8 cellular contexts compared by ENCODE assay signal in the genomic region with DNA sequence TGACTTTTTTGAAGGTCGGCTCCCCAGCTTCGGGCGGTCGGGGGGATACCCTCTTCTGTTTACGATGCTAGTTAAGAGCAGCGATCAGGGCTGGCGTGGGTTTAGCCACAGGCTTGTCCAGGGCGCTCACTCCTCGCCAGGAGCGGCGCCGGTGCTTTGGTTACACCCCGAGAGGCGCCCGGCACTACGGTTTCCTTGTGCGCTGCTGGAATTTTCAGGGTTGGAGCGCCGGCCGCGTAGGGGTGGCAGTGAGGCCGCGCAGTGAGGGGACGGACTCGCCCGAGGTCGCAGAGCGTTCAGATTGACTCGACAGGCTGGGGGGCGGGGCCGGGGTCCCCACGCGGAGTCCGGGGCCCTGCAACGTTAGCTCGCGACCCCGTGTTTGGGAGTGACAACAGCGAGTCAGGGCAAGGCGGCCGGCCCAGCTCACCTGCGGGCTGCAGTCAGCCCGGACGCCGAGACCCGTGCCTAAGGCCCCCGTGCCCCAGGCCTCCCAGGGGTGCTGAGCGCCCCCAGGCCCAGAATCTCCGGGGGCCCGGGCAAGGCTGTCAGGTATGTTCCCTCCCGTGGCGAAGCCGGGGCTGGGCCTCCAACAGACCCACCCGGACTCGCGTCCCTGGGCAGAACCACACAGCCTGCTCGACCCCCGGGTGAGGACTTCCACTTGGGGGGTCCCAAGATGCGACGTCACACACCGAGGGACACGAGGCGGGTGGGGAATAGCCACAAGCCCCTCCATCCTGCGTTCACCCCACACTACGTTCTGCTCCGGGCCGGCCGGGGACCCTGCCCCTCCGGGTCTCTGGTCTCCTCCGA. TPM values are rescaled to one million over a fixed set of nuclear protein-coding genes. Genes with fewer than 3 reads are reported as not detected.
A peak's percentile ranks its signal among the peaks of the same experiment; 100 is the strongest.
DNase-seq lines count a peak whose midpoint lies in the region; ATAC-seq and TF ChIP-seq lines count a peak whose summit lies in the region.

No MANE protein-coding gene starts in this region.

- H3K27ac Mint-ChIP-seq in stimulated activated naive CD8-positive, alpha-beta T cell treated with anti-CD3 and anti-CD28 coated beads, Interleukin-15, Interleukin-2, amounts not matched to agents 100 ng/mL and 50 ng/mL, for 24 hours: peak overlapping the region; percentile 88

- DNase-seq in GM06990 (ENCODE audit: extremely low read depth, insufficient read length) (peak; percentile 73), MG63 (peak; percentile 82), lung (ENCODE audit: low spot score) (peak; percentile 60)
- peak; percentile 64 for DNase-seq in activated CD4-positive, alpha-beta T cell treated with anti-CD3 and anti-CD28 coated beads for 48 hours
- peak in 1 of 3 donors; percentile 19 for DNase-seq in effector memory CD4-positive, alpha-beta T cell

- peak overlapping the region; percentile 85 for H3K4me3 Mint-ChIP-seq in stimulated activated naive CD8-positive, alpha-beta T cell treated with anti-CD3 and anti-CD28 coated beads, Interleukin-15, Interleukin-2, amounts not matched to agents 100 ng/mL and 50 ng/mL, for 24 hours

- WGBS in lung, 2 donors: 0 to 1% methylated on average over 69 to 70 of the region's 70 CpGs

- H3K27ac ChIP-seq in effector memory CD4-positive, alpha-beta T cell (ENCODE audit: insufficient read depth, low read length, poor library complexity, severe bottlenecking): peak overlapping the region; percentile 75
- peak overlapping the region; percentile 99 for H3K27ac ChIP-seq in lung (ENCODE audit: low read depth in 1 of 2, low read length in 1 of 2)

- H3K36me3 ChIP-seq in GM06990 (ENCODE audit: control insufficient read depth, insufficient read depth, low read length) (peaks cover 28% of the 10 kb centered on the region), MG63 (peaks cover 57% of the 10 kb centered on the region), lung (ENCODE audit: control insufficient read depth in 2 of 2, insufficient read depth in 2 of 2, low read length in 2 of 2) (peaks cover 18 to 26% of the 10 kb centered on the region in 2 donors)
- H3K36me3 ChIP-seq in effector memory CD4-positive, alpha-beta T cell (ENCODE audit: control insufficient read depth, insufficient read depth, low read length): peaks cover 24% of the 10 kb centered on the region

- no peak for ATAC-seq in lung (ENCODE audit: insufficient read depth, low FRiP score)
- no peak for ATAC-seq in GM18873 (IDR thresholded peaks at IDR 0.05; ENCODE audit: low FRiP score, unreplicated experiment)
- ATAC-seq in GM18502 (IDR thresholded peaks at IDR 0.05; ENCODE audit: poor library complexity, unreplicated experiment): no peak

- H3K27me3 Mint-ChIP-seq in stimulated activated naive CD8-positive, alpha-beta T cell treated with anti-CD3 and anti-CD28 coated beads, Interleukin-15, Interleukin-2, amounts not matched to agents 100 ng/mL and 50 ng/mL, for 24 hours: no peaks in the 10 kb centered on the region

- H3K9me3 ChIP-seq in MG63 (no peaks in the 10 kb centered on the region), lung (ENCODE audit: control insufficient read depth in 2 of 2, insufficient read depth in 1 of 2, low read length in 1 of 2) (peaks cover 0 to 5% of the 10 kb centered on the region in 2 donors)
- H3K9me3 ChIP-seq in effector memory CD4-positive, alpha-beta T cell (ENCODE audit: control insufficient read depth, low read length): no peaks in the 10 kb centered on the region

- H3K27me3 ChIP-seq in GM06990 (replicated peaks; ENCODE audit: control insufficient read depth, insufficient read depth, low read length) (no peaks in the 10 kb centered on the region), MG63 (no peaks in the 10 kb centered on the region), lung (ENCODE audit: control insufficient read depth, insufficient read depth) (no peaks in the 10 kb centered on the region)
- H3K27me3 ChIP-seq in effector memory CD4-positive, alpha-beta T cell (replicated peaks; ENCODE audit: control insufficient read depth, insufficient read depth, low read length, poor library complexity, severe bottlenecking): no peaks in the 10 kb centered on the region

- H3K4me1 ChIP-seq in effector memory CD4-positive, alpha-beta T cell (ENCODE audit: control insufficient read depth, insufficient read depth, low read length, poor library complexity, severe bottlenecking): peaks cover 54% of the 10 kb centered on the region
- peaks cover 3 to 18% of the 10 kb centered on the region in 2 donors for H3K4me1 ChIP-seq in lung (ENCODE audit: control insufficient read depth in 2 of 2, insufficient read depth in 2 of 2, low read length in 2 of 2)

- H3K4me3 ChIP-seq in GM06990 (replicated peaks; ENCODE audit: low read depth, low read length) (peak overlapping the region; percentile 89), MG63 (peak overlapping the region; percentile 89), lung (peak overlapping the region; percentile 73)
- H3K4me3 ChIP-seq in effector memory CD4-positive, alpha-beta T cell (ENCODE audit: insufficient read depth, low read depth, low read length, poor library complexity, severe bottlenecking): peak overlapping the region; percentile 67

- TF ChIP-seq CTCF in GM06990 (IDR thresholded peaks at IDR 0.05; ENCODE audit: insufficient read depth, low read length, poor library complexity, severe bottlenecking) (no peak), lung (IDR thresholded peaks at IDR 0.05; ENCODE audit: control extremely low read depth, extremely low read depth) (no peak)

- H3K36me3 Mint-ChIP-seq in stimulated activated naive CD8-positive, alpha-beta T cell treated with anti-CD3 and anti-CD28 coated beads, Interleukin-15, Interleukin-2, amounts not matched to agents 100 ng/mL and 50 ng/mL, for 24 hours (ENCODE audit: low read depth): peaks cover 34% of the 10 kb centered on the region

- peaks cover 35% of the 10 kb centered on the region for H3K4me1 Mint-ChIP-seq in stimulated activated naive CD8-positive, alpha-beta T cell treated with anti-CD3 and anti-CD28 coated beads, Interleukin-15, Interleukin-2, amounts not matched to agents 100 ng/mL and 50 ng/mL, for 24 hours (ENCODE audit: low read depth)

- no peaks in the 10 kb centered on the region for H3K9me3 Mint-ChIP-seq in stimulated activated naive CD8-positive, alpha-beta T cell treated with anti-CD3 and anti-CD28 coated beads, Interleukin-15, Interleukin-2, amounts not matched to agents 100 ng/mL and 50 ng/mL, for 24 hours

RNA-seq across cellular contexts. Expression of a gene that starts 1.3 kb away (rescaled TPM):
- total RNA-seq in MG63 (2014; rRNA removed; shearing (Covaris generic); ENCODE audit: low replicate concordance): 5,061 and 6,321 TPM in 2 replicates
- 1,000 to 10,000 TPM; 3,059 to 3,066 TPM for total RNA-seq in lung
- 1,000 to 10,000 TPM; 1,461 to 4,301 TPM for polyA plus RNA-seq in lung

RNA-seq across cellular contexts. Expression of a gene that starts 14.3 kb away (rescaled TPM):
- total RNA-seq in MG63 (2014; rRNA removed; shearing (Covaris generic); ENCODE audit: low replicate concordance): 0.12 TPM in 1 of 2 replicates, not detected in the other
- 1 to 10 TPM; 2.1 to 3.9 TPM for total RNA-seq in lung
- 1 to 10 TPM in 1 of 2 donors, under 1 TPM in 1; 0.46 to 1.8 TPM for polyA plus RNA-seq in lung

RNA-seq across cellular contexts. Expression of a gene that starts 38.3 kb away (rescaled TPM):
- total RNA-seq in MG63 (2014; rRNA removed; shearing (Covaris generic); ENCODE audit: low replicate concordance): 25.6 and 41.7 TPM in 2 replicates
- total RNA-seq in lung: 10 to 100 TPM; 20.8 to 34.4 TPM
- 10 to 100 TPM; 21.4 to 29.3 TPM for polyA plus RNA-seq in lung
